Comparison of ENCODE assay signal across 24 cellular contexts in genomic region chr12:102797513-102797912, GRCh38.
DNase-seq lines count a peak whose midpoint lies in the region; ATAC-seq and TF ChIP-seq lines count a peak whose summit lies in the region.
"Had no signal": no experiment of that assay in that cellular context is flagged by ENCODE, and none has a peak within 500 bp of the region (broad histone marks: within the 10 kb centered on the region; RNA-seq: fewer than 3 reads in every experiment).

No MANE protein-coding gene starts in this region.

- H3K4me3 ChIP-seq in GM23248: no peak overlapping the region
- H3K4me3 ChIP-seq in esophagus muscularis mucosa: no peak overlapping the region
- no peak overlapping the region for H3K4me3 ChIP-seq in fibroblast of villous mesenchyme (ENCODE audit: low read depth, low read length)
- no peak overlapping the region for H3K4me3 ChIP-seq in trophoblast cell (ENCODE audit: low read depth, low read length)
- H3K4me3 ChIP-seq: BLaER1 treated with 17β-estradiol and CSF1 and Interleukin-3, amounts not matched to agents 10 nM and 100 nM; GM12878; K562 had no signal

- H3K79me1 ChIP-seq in trophoblast cell (ENCODE audit: low read length): no peaks in the 10 kb centered on the region

- intact Hi-C loops in esophagus muscularis mucosa (cut with DNase I): no loop called here
- intact Hi-C loops in sciatic nerve (cut with DNase I): no loop called here

- H3K4me2 ChIP-seq in GM23248 (ENCODE audit: unreplicated experiment) (no peak overlapping the region), trophoblast cell (ENCODE audit: low read length) (no peak overlapping the region)
- H3K4me2 ChIP-seq: BLaER1 treated with 17β-estradiol and CSF1 and Interleukin-3, amounts not matched to agents 10 nM and 100 nM had no signal

- no peaks in the 10 kb centered on the region for H3F3A ChIP-seq in GM23248 (ENCODE audit: insufficient read depth)

- H3K36me3 ChIP-seq in GM23248 (ENCODE audit: low read depth) (no peaks in the 10 kb centered on the region), esophagus muscularis mucosa (no peaks in the 10 kb centered on the region), trophoblast cell (ENCODE audit: control insufficient read depth in 1 of 2, insufficient read depth in 2 of 2, low read length in 2 of 2) (no peaks in the 10 kb centered on the region)
- H3K36me3 ChIP-seq: BLaER1 treated with 17β-estradiol and CSF1 and Interleukin-3, amounts not matched to agents 10 nM and 100 nM had no signal

- WGBS in GM23248 (ENCODE audit: low coverage in 1 of 2, low lambda C conversion rate in 2 of 2, missing lambda C conversion rate in 2 of 2), 2 experiments: 2 to 5% methylated on average over 5 of the region's 5 CpGs
- 53% methylated on average over 5 of the region's 5 CpGs for WGBS in esophagus muscularis mucosa
- WGBS in trophoblast cell (ENCODE audit: extremely low coverage, insufficient coverage, insufficient read length): no CpG with 5 or more reads among the region's 5 CpGs

- H3K9me3 ChIP-seq in GM23248 (ENCODE audit: low read depth): no peaks in the 10 kb centered on the region
- no peaks in the 10 kb centered on the region for H3K9me3 ChIP-seq in esophagus muscularis mucosa
- H3K9me3 ChIP-seq in trophoblast cell (ENCODE audit: insufficient read depth, low read depth, low read length): peaks cover 2% of the 10 kb centered on the region
- H3K9me3 ChIP-seq: BLaER1 treated with 17β-estradiol and CSF1 and Interleukin-3, amounts not matched to agents 10 nM and 100 nM had no signal

- no peak overlapping the region for H4K91ac ChIP-seq in trophoblast cell (ENCODE audit: low read depth, low read length)

- H4K12ac ChIP-seq in trophoblast cell (ENCODE audit: low read depth, low read length): no peak overlapping the region

- H3K79me2 ChIP-seq in GM23248 (ENCODE audit: insufficient read depth) (no peaks in the 10 kb centered on the region), trophoblast cell (ENCODE audit: control insufficient read depth, insufficient read depth, low read length, poor library complexity) (no peaks in the 10 kb centered on the region)

- H4K8ac ChIP-seq in trophoblast cell (ENCODE audit: low read depth, low read length): no peak overlapping the region

- no peak overlapping the region for H3K14ac ChIP-seq in trophoblast cell (ENCODE audit: low read length)

- H2AK5ac ChIP-seq in trophoblast cell (ENCODE audit: low read length): no peak overlapping the region

- no peak overlapping the region for H3K18ac ChIP-seq in trophoblast cell (ENCODE audit: low read length)

- no peak overlapping the region for H3K4ac ChIP-seq in trophoblast cell (ENCODE audit: low read depth, low read length)

- H3K27me3 ChIP-seq in GM23248 (replicated peaks; ENCODE audit: insufficient read depth) (no peaks in the 10 kb centered on the region), esophagus muscularis mucosa (no peaks in the 10 kb centered on the region), trophoblast cell (ENCODE audit: insufficient read depth, low read length) (no peaks in the 10 kb centered on the region)
- H3K27me3 ChIP-seq: BLaER1 treated with 17β-estradiol and CSF1 and Interleukin-3, amounts not matched to agents 10 nM and 100 nM had no signal

- H3K9ac ChIP-seq in GM23248 (no peak overlapping the region), trophoblast cell (ENCODE audit: low read length) (no peak overlapping the region)
- H3K9ac ChIP-seq: BLaER1 treated with 17β-estradiol and CSF1 and Interleukin-3, amounts not matched to agents 10 nM and 100 nM had no signal

- no peak overlapping the region for H3K23ac ChIP-seq in trophoblast cell (ENCODE audit: low read length)

- H3K9me2 ChIP-seq in GM23248 (ENCODE audit: insufficient read depth): no peaks in the 10 kb centered on the region

- H2BK12ac ChIP-seq in trophoblast cell (ENCODE audit: low read length): no peak overlapping the region

- peak; percentile 85 for ATAC-seq in sciatic nerve
- ATAC-seq in HG02840 (IDR thresholded peaks at IDR 0.05; ENCODE audit: low FRiP score, unreplicated experiment): no peak
- ATAC-seq in HG03045 (IDR thresholded peaks at IDR 0.05; ENCODE audit: unreplicated experiment): no peak
- ATAC-seq: GM12878, HCT116, K562 had no signal

- in situ Hi-C loops in GM23248 (cut with MboI): no loop called here

- no peak overlapping the region for H2AFZ ChIP-seq in GM23248
- H2AFZ ChIP-seq in trophoblast cell (ENCODE audit: insufficient read depth, low read length, poor library complexity): no peak overlapping the region

- H3K4me1 ChIP-seq in GM23248 (ENCODE audit: insufficient read depth) (no peaks in the 10 kb centered on the region), esophagus muscularis mucosa (no peaks in the 10 kb centered on the region), trophoblast cell (ENCODE audit: control insufficient read depth in 1 of 2, insufficient read depth in 2 of 2, low read length in 2 of 2) (no peaks in the 10 kb centered on the region)
- H3K4me1 ChIP-seq: BLaER1 treated with 17β-estradiol and CSF1 and Interleukin-3, amounts not matched to agents 10 nM and 100 nM had no signal

- no peak overlapping the region for H2BK120ac ChIP-seq in trophoblast cell (ENCODE audit: insufficient read depth, low read length, poor library complexity)

- TF ChIP-seq CTCF in esophagus muscularis mucosa (IDR thresholded peaks at IDR 0.05) (no peak), fibroblast of villous mesenchyme (IDR thresholded peaks at IDR 0.05; ENCODE audit: insufficient read depth, low read depth, low read length) (no peak)

- DNase-seq in GM23248 (peak; percentile 6), esophagus muscularis mucosa (ENCODE audit: extremely low spot score) (peak; percentile 79), fibroblast of villous mesenchyme (ENCODE audit: low read depth) (peak; percentile 7), sciatic nerve (ENCODE audit: low spot score) (no peak), NCI-H510A treated with DMSO at 0.1 percent for 48 hours (lab: John Stamatoyannopoulos, UW) (no peak), trophoblast cell (no peak)
- DNase-seq: 8988T; CD8-positive, alpha-beta memory T cell; COR-L47; DMS 273 treated with DMSO at 0.1 percent for 48 hours; DMS53; DND-41; EL; GOT3; H7; HFFc6; IMR-90 had no signal

- no peak overlapping the region for H2BK5ac ChIP-seq in trophoblast cell (ENCODE audit: low read depth, low read length, poor library complexity)

- no peak for TF ChIP-seq EP300 in esophagus muscularis mucosa (IDR thresholded peaks at IDR 0.05)

- H4K20me1 ChIP-seq in GM23248 (ENCODE audit: insufficient read depth): no peaks in the 10 kb centered on the region
- H4K20me1 ChIP-seq: BLaER1 treated with 17β-estradiol and CSF1 and Interleukin-3, amounts not matched to agents 10 nM and 100 nM had no signal

- no peak overlapping the region for H3K27ac ChIP-seq in GM23248
- no peak overlapping the region for H3K27ac ChIP-seq in esophagus muscularis mucosa (replicated peaks in 1 of 4)
- no peak overlapping the region for H3K27ac ChIP-seq in trophoblast cell (ENCODE audit: low read depth, low read length)
- H3K27ac ChIP-seq: BLaER1 treated with 17β-estradiol and CSF1 and Interleukin-3, amounts not matched to agents 10 nM and 100 nM; HL-60 had no signal

- no peak for TF ChIP-seq POLR2A in esophagus muscularis mucosa (IDR thresholded peaks at IDR 0.05; ENCODE audit: low read depth)

Comparison
In these comparisons a context has a peak if more than half of its experiments do, and no peak if none do; other contexts are left out.
1. DNase-seq: peak in GM23248 (single experiment), esophagus muscularis mucosa (single experiment) and fibroblast of villous mesenchyme (single experiment); none in sciatic nerve (single experiment), NCI-H510A treated with DMSO at 0.1 percent for 48 hours (single experiment) and trophoblast cell (0 of 2).